Comparison of ENCODE assay signal across 8 cellular contexts in the genomic region with DNA sequence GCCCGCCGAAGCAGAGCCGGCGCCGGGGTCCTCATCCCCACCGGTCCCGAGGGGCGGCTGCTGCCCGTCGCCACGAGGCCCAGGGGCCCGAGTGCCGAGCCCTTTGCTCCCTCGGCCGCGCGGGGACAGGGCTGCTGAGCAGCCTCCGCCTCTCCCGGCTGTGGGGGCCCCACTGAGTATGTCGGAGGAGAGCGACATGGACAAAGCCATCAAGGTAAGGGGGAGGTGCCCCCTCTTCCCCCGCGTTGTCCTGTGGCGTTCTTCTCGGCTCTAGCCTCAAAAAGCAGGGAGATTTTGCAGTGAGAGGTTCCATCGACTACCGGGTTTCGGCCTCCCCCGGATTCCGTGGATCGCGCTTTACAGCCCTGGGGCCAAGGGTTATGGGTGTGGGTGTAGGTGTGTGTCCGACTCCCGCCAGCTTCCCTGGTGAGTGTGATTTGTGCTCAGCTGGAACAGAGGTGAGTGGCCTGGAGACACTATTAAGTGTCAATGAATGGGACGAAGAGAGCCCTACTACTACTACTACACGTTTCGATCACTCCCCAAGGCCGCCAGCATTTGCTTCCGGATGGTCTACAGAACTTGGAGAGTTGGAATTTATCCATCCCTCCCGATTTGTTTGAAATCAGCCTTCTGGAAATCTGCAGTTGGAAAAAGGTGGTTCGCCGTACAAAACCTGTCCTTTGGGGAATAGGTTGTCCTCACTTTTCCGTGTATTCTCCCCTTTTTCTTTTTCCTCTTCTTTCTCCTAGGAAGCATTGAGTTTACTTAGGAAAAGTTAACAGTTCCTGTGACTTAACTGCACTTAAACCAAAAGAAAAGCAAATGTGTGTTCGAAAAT. TPM values are rescaled to one million over a fixed set of nuclear protein-coding genes. Genes with fewer than 3 reads are reported as not detected.
A peak's percentile ranks its signal among the peaks of the same experiment; 100 is the strongest.
DNase-seq lines count a peak whose midpoint lies in the region; ATAC-seq and TF ChIP-seq lines count a peak whose summit lies in the region.

No MANE protein-coding gene starts in this region.

- H3K4me3 ChIP-seq in testis, result peak overlapping the region; percentile 83 to 95

- no peak for TF ChIP-seq POLR2A in testis (IDR thresholded peaks at IDR 0.05)

- peak overlapping the region; percentile 88 to 96 for H3K27ac ChIP-seq in testis

- peak; percentile 11 for ATAC-seq in HG03103 (IDR thresholded peaks at IDR 0.05; ENCODE audit: low read depth, unreplicated experiment)
- ATAC-seq in SK-N-SH treated with all-trans-retinoic acid at 6 μM for 48 hours, result peak; percentile 6; the same call in 2 of the 3 replicates

- H3K36me3 ChIP-seq in testis (ENCODE audit: low read depth, missing control alignments), result no peaks in the 10 kb centered on the region

- peak; percentile 35 for DNase-seq in stimulated activated CD4-positive, alpha-beta T cell treated with anti-CD3 and anti-CD28 coated beads, Interleukin-1b, Interleukin-23, amount 100 ng/mL, for 48 hours
- no peak for DNase-seq in stimulated activated CD4-positive, alpha-beta T cell treated with anti-CD3 and anti-CD28 coated beads, Interleukin-12 subunit alpha, Interleukin-12 subunit beta, amount 100 ng/mL, for 4 hours
- DNase-seq in mesothelial cell of epicardium (ENCODE audit: low spot score in 2 of 2, unreplicated experiment in 2 of 2) (peak in 1 of 2 experiments; percentile 39), testis (peak; percentile 37), NCI-H2196 treated with DMSO at 0.1 percent for 48 hours (lab: John Stamatoyannopoulos, UW; ENCODE audit: unreplicated experiment) (no peak)

- intact Hi-C loops in dendritic cell treated with granulocyte-macrophage colony-stimulating factor and Interleukin-4, amounts not matched to agents 40 ng/mL and 50 ng/mL, for 4 days (cut with micrococcal nuclease), result no loop called here
- intact Hi-C loops in testis (cut with DNase I; ENCODE audit: low total_unique reads), result no loop called here

- H3K27me3 ChIP-seq in testis, result no peaks in the 10 kb centered on the region

- TF ChIP-seq CTCF in mesothelial cell of epicardium (IDR thresholded peaks at IDR 0.05; ENCODE audit: unreplicated experiment) (no peak), testis (IDR thresholded peaks at IDR 0.05) (no peak)

- H3K27me3 Mint-ChIP-seq in dendritic cell treated with granulocyte-macrophage colony-stimulating factor and Interleukin-4, amounts not matched to agents 40 ng/mL and 50 ng/mL, for 4 days, result no peaks in the 10 kb centered on the region
- H3K27me3 Mint-ChIP-seq in mesothelial cell of epicardium (ENCODE audit: low read depth), result no peaks in the 10 kb centered on the region

- peak overlapping the region; percentile 89 for H3K4me3 Mint-ChIP-seq in dendritic cell treated with granulocyte-macrophage colony-stimulating factor and Interleukin-4, amounts not matched to agents 40 ng/mL and 50 ng/mL, for 4 days
- peak overlapping the region; percentile 92 for H3K4me3 Mint-ChIP-seq in mesothelial cell of epicardium

- peaks cover 70% of the 10 kb centered on the region for H3K36me3 Mint-ChIP-seq in dendritic cell treated with granulocyte-macrophage colony-stimulating factor and Interleukin-4, amounts not matched to agents 40 ng/mL and 50 ng/mL, for 4 days (ENCODE audit: low read depth)
- peaks cover 27% of the 10 kb centered on the region for H3K36me3 Mint-ChIP-seq in mesothelial cell of epicardium

- H3K4me1 Mint-ChIP-seq in dendritic cell treated with granulocyte-macrophage colony-stimulating factor and Interleukin-4, amounts not matched to agents 40 ng/mL and 50 ng/mL, for 4 days (ENCODE audit: low read depth), result peaks cover 31% of the 10 kb centered on the region
- peaks cover 41% of the 10 kb centered on the region for H3K4me1 Mint-ChIP-seq in mesothelial cell of epicardium

- no peaks in the 10 kb centered on the region for H3K9me3 ChIP-seq in testis

- WGBS in testis, 2 donors, result 2 to 5% methylated on average over 10 to 36 of the region's 44 CpGs

- peaks cover 23% of the 10 kb centered on the region for H3K4me1 ChIP-seq in testis

- H3K27ac Mint-ChIP-seq in dendritic cell treated with granulocyte-macrophage colony-stimulating factor and Interleukin-4, amounts not matched to agents 40 ng/mL and 50 ng/mL, for 4 days, result peak overlapping the region; percentile 94
- H3K27ac Mint-ChIP-seq in mesothelial cell of epicardium, result peak overlapping the region; percentile 98

- H3K9me3 Mint-ChIP-seq in dendritic cell treated with granulocyte-macrophage colony-stimulating factor and Interleukin-4, amounts not matched to agents 40 ng/mL and 50 ng/mL, for 4 days, result no peaks in the 10 kb centered on the region
- peaks cover 3% of the 10 kb centered on the region for H3K9me3 Mint-ChIP-seq in mesothelial cell of epicardium

TF ChIP-seq in SK-N-SH treated with all-trans-retinoic acid at 6 μM for 48 hours, 23 proteins besides CTCF, POLR2A, EP300 and RAD21:
- TF ChIP-seq ZFP30 (CRISPR knock-in tag; IDR thresholded peaks at IDR 0.05) (no peak), SNAI2 (CRISPR knock-in tag; IDR thresholded peaks at IDR 0.05) (no peak), GLIS3 (CRISPR knock-in tag; IDR thresholded peaks at IDR 0.05) (no peak), ZNF565 (CRISPR knock-in tag; conservative IDR thresholded peaks at IDR 0.05; ENCODE audit: low read depth) (no peak), RARB (CRISPR knock-in tag; IDR thresholded peaks at IDR 0.05) (no peak), ZNF70 (CRISPR knock-in tag; IDR thresholded peaks at IDR 0.05) (no peak), ESRRG (CRISPR knock-in tag; IDR thresholded peaks at IDR 0.05) (no peak)
- TF ChIP-seq, protein P1, sequence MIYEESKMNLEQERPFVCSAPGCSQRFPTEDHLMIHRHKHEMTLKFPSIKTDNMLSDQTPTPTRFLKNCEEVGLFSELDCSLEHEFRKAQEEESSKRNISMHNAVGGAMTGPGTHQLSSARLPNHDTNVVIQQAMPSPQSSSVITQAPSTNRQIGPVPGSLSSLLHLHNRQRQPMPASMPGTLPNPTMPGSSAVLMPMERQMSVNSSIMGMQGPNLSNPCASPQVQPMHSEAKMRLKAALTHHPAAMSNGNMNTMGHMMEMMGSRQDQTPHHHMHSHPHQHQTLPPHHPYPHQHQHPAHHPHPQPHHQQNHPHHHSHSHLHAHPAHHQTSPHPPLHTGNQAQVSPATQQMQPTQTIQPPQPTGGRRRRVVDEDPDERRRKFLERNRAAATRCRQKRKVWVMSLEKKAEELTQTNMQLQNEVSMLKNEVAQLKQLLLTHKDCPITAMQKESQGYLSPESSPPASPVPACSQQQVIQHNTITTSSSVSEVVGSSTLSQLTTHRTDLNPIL (CRISPR knock-in tag; IDR thresholded peaks at IDR 0.05; ENCODE audit: low read depth), result no peak
- TF ChIP-seq, protein P2, sequence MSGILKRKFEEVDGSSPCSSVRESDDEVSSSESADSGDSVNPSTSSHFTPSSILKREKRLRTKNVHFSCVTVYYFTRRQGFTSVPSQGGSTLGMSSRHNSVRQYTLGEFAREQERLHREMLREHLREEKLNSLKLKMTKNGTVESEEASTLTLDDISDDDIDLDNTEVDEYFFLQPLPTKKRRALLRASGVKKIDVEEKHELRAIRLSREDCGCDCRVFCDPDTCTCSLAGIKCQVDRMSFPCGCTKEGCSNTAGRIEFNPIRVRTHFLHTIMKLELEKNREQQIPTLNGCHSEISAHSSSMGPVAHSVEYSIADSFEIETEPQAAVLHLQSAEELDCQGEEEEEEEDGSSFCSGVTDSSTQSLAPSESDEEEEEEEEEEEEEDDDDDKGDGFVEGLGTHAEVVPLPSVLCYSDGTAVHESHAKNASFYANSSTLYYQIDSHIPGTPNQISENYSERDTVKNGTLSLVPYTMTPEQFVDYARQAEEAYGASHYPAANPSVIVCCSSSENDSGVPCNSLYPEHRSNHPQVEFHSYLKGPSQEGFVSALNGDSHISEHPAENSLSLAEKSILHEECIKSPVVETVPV (CRISPR knock-in tag; IDR thresholded peaks at IDR 0.05), result no peak
- TF ChIP-seq, protein P3, sequence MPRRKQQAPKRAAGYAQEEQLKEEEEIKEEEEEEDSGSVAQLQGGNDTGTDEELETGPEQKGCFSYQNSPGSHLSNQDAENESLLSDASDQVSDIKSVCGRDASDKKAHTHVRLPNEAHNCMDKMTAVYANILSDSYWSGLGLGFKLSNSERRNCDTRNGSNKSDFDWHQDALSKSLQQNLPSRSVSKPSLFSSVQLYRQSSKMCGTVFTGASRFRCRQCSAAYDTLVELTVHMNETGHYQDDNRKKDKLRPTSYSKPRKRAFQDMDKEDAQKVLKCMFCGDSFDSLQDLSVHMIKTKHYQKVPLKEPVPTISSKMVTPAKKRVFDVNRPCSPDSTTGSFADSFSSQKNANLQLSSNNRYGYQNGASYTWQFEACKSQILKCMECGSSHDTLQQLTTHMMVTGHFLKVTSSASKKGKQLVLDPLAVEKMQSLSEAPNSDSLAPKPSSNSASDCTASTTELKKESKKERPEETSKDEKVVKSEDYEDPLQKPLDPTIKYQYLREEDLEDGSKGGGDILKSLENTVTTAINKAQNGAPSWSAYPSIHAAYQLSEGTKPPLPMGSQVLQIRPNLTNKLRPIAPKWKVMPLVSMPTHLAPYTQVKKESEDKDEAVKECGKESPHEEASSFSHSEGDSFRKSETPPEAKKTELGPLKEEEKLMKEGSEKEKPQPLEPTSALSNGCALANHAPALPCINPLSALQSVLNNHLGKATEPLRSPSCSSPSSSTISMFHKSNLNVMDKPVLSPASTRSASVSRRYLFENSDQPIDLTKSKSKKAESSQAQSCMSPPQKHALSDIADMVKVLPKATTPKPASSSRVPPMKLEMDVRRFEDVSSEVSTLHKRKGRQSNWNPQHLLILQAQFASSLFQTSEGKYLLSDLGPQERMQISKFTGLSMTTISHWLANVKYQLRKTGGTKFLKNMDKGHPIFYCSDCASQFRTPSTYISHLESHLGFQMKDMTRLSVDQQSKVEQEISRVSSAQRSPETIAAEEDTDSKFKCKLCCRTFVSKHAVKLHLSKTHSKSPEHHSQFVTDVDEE (CRISPR knock-in tag; IDR thresholded peaks at IDR 0.05), result no peak

RNA-seq across cellular contexts. Expression of a gene that starts 0.7 kb away (rescaled TPM):
- total RNA-seq in mesothelial cell of epicardium (64.5 to 71.2 TPM (median 70.9 TPM) in 3 replicates), testis (10 to 100 TPM; 62.9 to 77.8 TPM)
- 35.6 TPM for polyA plus RNA-seq in testis (ENCODE audit: insufficient read depth, low read depth, low replicate concordance)

Comparison
In these comparisons a context has a peak if more than half of its experiments do, and no peak if none do; other contexts are left out.
1. DNase-seq: peak in stimulated activated CD4-positive, alpha-beta T cell treated with anti-CD3 and anti-CD28 coated beads, Interleukin-1b, Interleukin-23, amount 100 ng/mL, for 48 hours (single experiment) and testis (single experiment); none in stimulated activated CD4-positive, alpha-beta T cell treated with anti-CD3 and anti-CD28 coated beads, Interleukin-12 subunit alpha, Interleukin-12 subunit beta, amount 100 ng/mL, for 4 hours (single experiment) and NCI-H2196 treated with DMSO at 0.1 percent for 48 hours (single experiment).